31 cellular contexts compared by ENCODE assay signal in genomic region chr11:31722754-31723153, GRCh38.
"Had no signal": no experiment of that assay in that cellular context is flagged by ENCODE, and none has a peak within 500 bp of the region (broad histone marks: within the 10 kb centered on the region; RNA-seq: fewer than 3 reads in every experiment).

No MANE protein-coding gene starts in this region.

- H3K4me3 Mint-ChIP-seq: immature natural killer cell; mesothelial cell of epicardium; naive B cell; natural killer cell; stimulated activated naive B cell treated with anti-CD40 and anti-IgM and Interleukin-4, amounts not matched to agents 10 μg/mL and 1 μg/mL and 100 μg/mL, for 72 hours had no signal

- H3K9me3 Mint-ChIP-seq: mesothelial cell of epicardium; natural killer cell; stimulated activated naive B cell treated with anti-CD40 and anti-IgM and Interleukin-4, amounts not matched to agents 10 μg/mL and 1 μg/mL and 100 μg/mL, for 72 hours had no signal

- H3K27ac ChIP-seq: left lung, lower lobe of right lung, pancreas, prostate gland, skin epidermis, stomach, testis, thyroid gland, transverse colon, upper lobe of left lung, vagina had no signal

- H3K36me3 Mint-ChIP-seq: mesothelial cell of epicardium, natural killer cell had no signal

- H3K27me3 Mint-ChIP-seq: naive B cell; stimulated activated naive B cell treated with anti-CD40 and anti-IgM and Interleukin-4, amounts not matched to agents 10 μg/mL and 1 μg/mL and 100 μg/mL, for 72 hours had no signal

- H3K9me3 ChIP-seq: left lung, lower lobe of right lung, pancreas, prostate gland, stomach, testis, thyroid gland, transverse colon, upper lobe of left lung, vagina had no signal

- FAIRE-seq: islet of Langerhans, kidney, pancreas had no signal

- H3K4me3 ChIP-seq: left lung, lower lobe of right lung, pancreas, prostate gland, skin epidermis, stomach, testis, thyroid gland, transverse colon, upper lobe of left lung, vagina had no signal

- H3K36me3 ChIP-seq: left lung, lower lobe of right lung, pancreas, prostate gland, thyroid gland, transverse colon, upper lobe of left lung, vagina had no signal

- H3K27me3 ChIP-seq: left lung, pancreas, stomach, testis, thyroid gland, transverse colon, upper lobe of left lung, vagina had no signal

- H3K4me1 Mint-ChIP-seq: mesothelial cell of epicardium; naive B cell; stimulated activated naive B cell treated with anti-CD40 and anti-IgM and Interleukin-4, amounts not matched to agents 10 μg/mL and 1 μg/mL and 100 μg/mL, for 72 hours had no signal

- H3K4me1 ChIP-seq: left lung, lower lobe of right lung, pancreas, prostate gland, stomach, testis, transverse colon, upper lobe of left lung, vagina had no signal

- DNase-seq: hypothalamus; immature natural killer cell; kidney; left colon; lower lobe of right lung; mammary epithelial cell; mesendoderm; naive B cell; natural killer cell; pancreas; posterior cingulate gyrus; retina; stimulated activated CD4-positive, alpha-beta T cell treated with anti-CD3 and anti-CD28 coated beads, Interleukin-12 subunit alpha, Interleukin-12 subunit beta, amount 100 ng/mL, for 4 hours; stimulated activated CD4-positive, alpha-beta T cell treated with anti-CD3 and anti-CD28 coated beads, Interleukin-15, amount 100 ng/mL, for 24 hours; stimulated activated CD4-positive, alpha-beta T cell treated with anti-CD3 and anti-CD28 coated beads, Interleukin-2, amount 100 ng/mL, for 24 hours; stimulated activated CD4-positive, alpha-beta T cell treated with anti-CD3 and anti-CD28 coated beads, Interleukin-4, amount 100 ng/mL, for 1 hour; stimulated activated naive B cell treated with anti-CD40 and anti-IgM and Interleukin-4, amounts not matched to agents 10 μg/mL and 1 μg/mL and 100 μg/mL, for 72 hours; stimulated activated naive CD8-positive, alpha-beta T cell treated with anti-CD3 and anti-CD28 coated beads, Interleukin-15, Interleukin-2, amounts not matched to agents 100 U/mL and 50 U/mL, for 24 hours; stomach; testis; thyroid gland; transverse colon had no signal

- ATAC-seq: left colon; left lung; lower lobe of right lung; pancreas; right cardiac atrium; sciatic nerve; stimulated activated naive B cell treated with anti-CD40 and anti-IgM and Interleukin-4, amounts not matched to agents 10 μg/mL and 1 μg/mL and 100 μg/mL, for 72 hours; stimulated activated naive CD8-positive, alpha-beta T cell treated with anti-CD3 and anti-CD28 coated beads, Interleukin-15, Interleukin-2, amounts not matched to agents 100 U/mL and 50 U/mL, for 24 hours had no signal

- H3K27ac Mint-ChIP-seq: immature natural killer cell; mesothelial cell of epicardium; natural killer cell; stimulated activated naive B cell treated with anti-CD40 and anti-IgM and Interleukin-4, amounts not matched to agents 10 μg/mL and 1 μg/mL and 100 μg/mL, for 72 hours had no signal
